In genomic region chr17:59785091-59785799, GRCh38 we compare ENCODE assay signal across 8 cellular contexts.
DNase-seq lines count a peak whose midpoint lies in the region; ATAC-seq and TF ChIP-seq lines count a peak whose summit lies in the region.

No MANE protein-coding gene starts in this region.

- H3K9me3 ChIP-seq in BLaER1 treated with 17β-estradiol and CSF1 and Interleukin-3, amounts not matched to agents 10 nM and 100 nM (replicated peaks in 1 of 11): peaks cover 0 to 3% (median 0%) of the 10 kb centered on the region in 11 experiments; a peak in 2 of 22 replicates
- H3K9me3 ChIP-seq in muscle layer of duodenum (ENCODE audit: control insufficient read depth in 1 of 2, low read length in 2 of 2): no peaks in the 10 kb centered on the region

- TF ChIP-seq CTCF in KMS-11 (conservative IDR thresholded peaks at IDR 0.05; ENCODE audit: low read depth, low read length): no peak; the same call in 1 of the 2 replicates

- H3K27ac ChIP-seq in BLaER1 treated with 17β-estradiol and CSF1 and Interleukin-3, amounts not matched to agents 10 nM and 100 nM: peak overlapping the region; percentile 91 to 99 (median 97)
- peak overlapping the region; percentile 98 for H3K27ac ChIP-seq in KMS-11
- peak overlapping the region; percentile 90 for H3K27ac ChIP-seq in muscle layer of duodenum (ENCODE audit: low read length)

- H3K4me2 ChIP-seq in BLaER1 treated with 17β-estradiol and CSF1 and Interleukin-3, amounts not matched to agents 10 nM and 100 nM: peak overlapping the region; percentile 43 to 83 (median 71)
- peak overlapping the region; percentile 99 for H3K4me2 ChIP-seq in KMS-11

- ATAC-seq in GM18861 (IDR thresholded peaks at IDR 0.05; ENCODE audit: unreplicated experiment): no peak

- H4K20me1 ChIP-seq in BLaER1 treated with 17β-estradiol and CSF1 and Interleukin-3, amounts not matched to agents 10 nM and 100 nM: no peaks in the 10 kb centered on the region
- no peaks in the 10 kb centered on the region for H4K20me1 ChIP-seq in KMS-11 (ENCODE audit: insufficient read depth)

- H3K4me1 ChIP-seq in BLaER1 treated with 17β-estradiol and CSF1 and Interleukin-3, amounts not matched to agents 10 nM and 100 nM: peaks cover 54 to 92% (median 65%) of the 10 kb centered on the region in 10 experiments
- H3K4me1 ChIP-seq in KMS-11 (ENCODE audit: low read depth, poor library complexity, severe bottlenecking) (peaks cover 100% of the 10 kb centered on the region), muscle layer of duodenum (ENCODE audit: control insufficient read depth in 1 of 2, insufficient read depth in 2 of 2, low read length in 2 of 2) (peaks cover 10 to 20% of the 10 kb centered on the region in 2 donors)

- peak overlapping the region; percentile 52 for H2AFZ ChIP-seq in KMS-11 (ENCODE audit: low read depth)

- H3K4me3 ChIP-seq in BLaER1 treated with 17β-estradiol and CSF1 and Interleukin-3, amounts not matched to agents 10 nM and 100 nM: no peak overlapping the region
- H3K4me3 ChIP-seq in KMS-11 (IDR thresholded peaks at IDR 0.05; ENCODE audit: insufficient read depth, low read depth, low read length) (no peak overlapping the region), muscle layer of duodenum (ENCODE audit: low read depth in 1 of 2, low read length in 2 of 2) (no peak overlapping the region)

- H3K79me2 ChIP-seq in KMS-11 (ENCODE audit: insufficient read depth, low read depth): peaks cover 10% of the 10 kb centered on the region; the same call in 1 of the 2 replicates

- H3K36me3 ChIP-seq in BLaER1 treated with 17β-estradiol and CSF1 and Interleukin-3, amounts not matched to agents 10 nM and 100 nM: peaks cover 11 to 36% (median 28%) of the 10 kb centered on the region in 11 experiments; a peak in 20 of 22 replicates
- no peaks in the 10 kb centered on the region for H3K36me3 ChIP-seq in KMS-11 (ENCODE audit: insufficient read depth)
- H3K36me3 ChIP-seq in muscle layer of duodenum (ENCODE audit: control insufficient read depth in 1 of 2, insufficient read depth in 2 of 2, low read length in 2 of 2): peaks cover 0 to 35% of the 10 kb centered on the region in 2 donors

- H3K9ac ChIP-seq in BLaER1 treated with 17β-estradiol and CSF1 and Interleukin-3, amounts not matched to agents 10 nM and 100 nM: peak overlapping the region in 10 of 11 experiments; percentile 26 to 93 (median 82); a peak in 18 of 22 replicates
- peak overlapping the region; percentile 66 for H3K9ac ChIP-seq in KMS-11

- no peaks in the 10 kb centered on the region for H3K27me3 ChIP-seq in BLaER1 treated with 17β-estradiol and CSF1 and Interleukin-3, amounts not matched to agents 10 nM and 100 nM
- no peaks in the 10 kb centered on the region for H3K27me3 ChIP-seq in KMS-11 (ENCODE audit: insufficient read depth, low read depth)
- no peaks in the 10 kb centered on the region for H3K27me3 ChIP-seq in muscle layer of duodenum (ENCODE audit: low read depth, low read length)

- DNase-seq in astrocyte of the hippocampus (ENCODE audit: low read depth, low spot score) (peak; percentile 35), cerebellar nuclear complex (lab: John Stamatoyannopoulos, UW) (no peak), globus pallidus (ENCODE audit: low spot score) (no peak), SHP77 treated with DMSO at 0.1 percent for 48 hours (lab: John Stamatoyannopoulos, UW) (no peak)
